In the genomic region with DNA sequence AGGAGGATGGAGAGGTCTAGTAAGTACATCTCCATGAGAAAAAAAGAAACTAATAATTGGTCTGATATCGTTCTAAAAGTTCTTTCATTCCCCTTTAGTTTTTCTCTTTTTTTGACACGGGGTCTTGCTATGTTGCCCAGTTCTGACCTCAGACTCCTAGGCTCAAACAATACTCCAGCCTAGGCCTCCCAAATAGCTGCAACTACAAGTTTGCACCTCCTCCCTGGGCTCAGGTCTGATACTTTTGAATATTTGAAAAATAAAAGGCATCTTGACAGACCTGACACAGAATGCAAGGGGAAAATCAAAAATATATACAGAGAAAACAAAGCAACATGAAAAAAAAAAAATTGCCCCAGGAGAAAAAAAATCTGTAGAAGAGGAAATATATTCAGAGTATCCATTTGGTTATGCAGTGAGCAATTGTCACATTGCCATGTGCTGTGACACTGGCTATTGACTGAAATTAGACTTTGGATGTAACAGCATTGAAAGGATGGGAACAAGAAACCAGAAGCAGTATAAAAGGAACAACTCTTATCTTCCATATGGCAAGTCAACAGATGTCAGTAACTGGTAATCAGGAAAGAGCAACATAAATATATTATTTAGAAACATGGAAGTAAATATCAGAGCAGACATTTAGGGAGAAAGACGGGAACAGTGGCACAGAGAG, we compare ENCODE assay signal across 21 cellular contexts.
"Had no signal": no experiment of that assay in that cellular context is flagged by ENCODE, and none has a peak within 500 bp of the region (broad histone marks: within the 10 kb centered on the region; RNA-seq: fewer than 3 reads in every experiment).

No MANE protein-coding gene starts in this region.

- H3K9me3 Mint-ChIP-seq: activated B cell treated with CpG ODN at 0.5 μM for 24 hours; activated CD4-positive, alpha-beta T cell treated with anti-CD3 and anti-CD28 coated beads, Interleukin-2, amount 10 ng/mL, durations not matched to agents 24 days and 14 days; activated naive CD8-positive, alpha-beta T cell treated with anti-CD3 and anti-CD28 coated beads, Interleukin-2, amount 10 ng/mL, durations not matched to agents 7 days and 5 days; activated T-cell treated with anti-CD3 and anti-CD28 coated beads, Interleukin-2, amount 50 U/mL, for 24 hours; activated T-helper 2 cell treated with anti-CD3 and anti-CD28 coated beads, Interferon-gamma antibody, Interleukin-2, Interleukin-4, amounts not matched to agents 10 μg/mL and 5 μg/mL and 100 μg/mL, durations not matched to agents 14 hours and 24 hours and 36 hours; central memory CD8-positive, alpha-beta T cell; neural crest cell had no signal

- H3K4me3 ChIP-seq: body of pancreas, coronary artery, lower lobe of right lung, thyroid gland, uterus had no signal

- H3K27ac ChIP-seq: body of pancreas, coronary artery, lower lobe of right lung, thyroid gland, uterus had no signal

- H3K27me3 ChIP-seq: body of pancreas, thyroid gland, uterus had no signal

- DNase-seq: activated B cell treated with CpG ODN at 0.5 μM for 24 hours; activated CD4-positive, alpha-beta T cell treated with anti-CD3 and anti-CD28 coated beads, Interleukin-2, amount 10 ng/mL, durations not matched to agents 24 days and 14 days; activated CD8-positive, alpha-beta T cell treated with anti-CD3 and anti-CD28 coated beads, Interleukin-2, amount 10 ng/mL, durations not matched to agents 7 days and 5 days; activated naive CD4-positive, alpha-beta T cell treated with Interleukin-2 at 50 U/mL for 16 hours; activated naive CD8-positive, alpha-beta T cell treated with anti-CD3 and anti-CD28 coated beads, Interleukin-2, amount 10 ng/mL, durations not matched to agents 7 days and 5 days; activated T-cell treated with anti-CD3 and anti-CD28 coated beads, Interleukin-2, amount 50 U/mL, for 24 hours; body of pancreas; islet precursor cell; lower lobe of right lung; midbrain; retina; stimulated activated CD4-positive, alpha-beta T cell treated with anti-CD3 and anti-CD28 coated beads, Interleukin-12 subunit alpha, Interleukin-12 subunit beta, amount 100 ng/mL, for 4 hours; stimulated activated CD4-positive, alpha-beta T cell treated with anti-CD3 and anti-CD28 coated beads, Interleukin-1b, Interleukin-23, amount 100 ng/mL, for 48 hours; stimulated activated naive CD4-positive, alpha-beta T cell treated with Interleukin-2 at 50 U/mL for 16 hours; T-helper 2 cell; thyroid gland; uterus had no signal

- ATAC-seq: activated CD8-positive, alpha-beta T cell treated with anti-CD3 and anti-CD28 coated beads, Interleukin-2, amount 10 ng/mL, durations not matched to agents 7 days and 5 days; body of pancreas; lower lobe of right lung had no signal

- H3K36me3 ChIP-seq: lower lobe of right lung, thyroid gland, uterus had no signal

- H3K36me3 Mint-ChIP-seq: activated naive CD8-positive, alpha-beta T cell treated with anti-CD3 and anti-CD28 coated beads, Interleukin-2, amount 10 ng/mL, durations not matched to agents 7 days and 5 days had no signal

- H3K4me3 Mint-ChIP-seq: activated B cell treated with CpG ODN at 0.5 μM for 24 hours; activated CD4-positive, alpha-beta T cell treated with anti-CD3 and anti-CD28 coated beads, Interleukin-2, amount 10 ng/mL, durations not matched to agents 24 days and 14 days; activated CD8-positive, alpha-beta T cell treated with anti-CD3 and anti-CD28 coated beads, Interleukin-2, amount 10 ng/mL, durations not matched to agents 7 days and 5 days; activated naive CD8-positive, alpha-beta T cell treated with anti-CD3 and anti-CD28 coated beads, Interleukin-2, amount 10 ng/mL, durations not matched to agents 7 days and 5 days; activated T-cell treated with anti-CD3 and anti-CD28 coated beads, Interleukin-2, amount 50 U/mL, for 24 hours; central memory CD8-positive, alpha-beta T cell; neural crest cell had no signal

- H3K9me3 ChIP-seq: body of pancreas, lower lobe of right lung, thyroid gland, uterus had no signal

- H3K27ac Mint-ChIP-seq: activated B cell treated with CpG ODN at 0.5 μM for 24 hours; activated CD4-positive, alpha-beta T cell treated with anti-CD3 and anti-CD28 coated beads, Interleukin-2, amount 10 ng/mL, durations not matched to agents 24 days and 14 days; activated CD8-positive, alpha-beta T cell treated with anti-CD3 and anti-CD28 coated beads, Interleukin-2, amount 10 ng/mL, durations not matched to agents 7 days and 5 days; activated naive CD8-positive, alpha-beta T cell treated with anti-CD3 and anti-CD28 coated beads, Interleukin-2, amount 10 ng/mL, durations not matched to agents 7 days and 5 days; activated T-cell treated with anti-CD3 and anti-CD28 coated beads, Interleukin-2, amount 50 U/mL, for 24 hours; activated T-helper 2 cell treated with anti-CD3 and anti-CD28 coated beads, Interferon-gamma antibody, Interleukin-2, Interleukin-4, amounts not matched to agents 10 μg/mL and 5 μg/mL and 100 μg/mL, durations not matched to agents 14 hours and 24 hours and 36 hours had no signal

- H3K27me3 Mint-ChIP-seq: activated B cell treated with CpG ODN at 0.5 μM for 24 hours; activated naive CD8-positive, alpha-beta T cell treated with anti-CD3 and anti-CD28 coated beads, Interleukin-2, amount 10 ng/mL, durations not matched to agents 7 days and 5 days; activated T-cell treated with anti-CD3 and anti-CD28 coated beads, Interleukin-2, amount 50 U/mL, for 24 hours; central memory CD8-positive, alpha-beta T cell had no signal

- H3K4me1 ChIP-seq: body of pancreas, lower lobe of right lung had no signal

- H3K4me1 Mint-ChIP-seq: activated B cell treated with CpG ODN at 0.5 μM for 24 hours; activated CD4-positive, alpha-beta T cell treated with anti-CD3 and anti-CD28 coated beads, Interleukin-2, amount 10 ng/mL, durations not matched to agents 24 days and 14 days; activated naive CD8-positive, alpha-beta T cell treated with anti-CD3 and anti-CD28 coated beads, Interleukin-2, amount 10 ng/mL, durations not matched to agents 7 days and 5 days; central memory CD8-positive, alpha-beta T cell had no signal
